In the genomic region with DNA sequence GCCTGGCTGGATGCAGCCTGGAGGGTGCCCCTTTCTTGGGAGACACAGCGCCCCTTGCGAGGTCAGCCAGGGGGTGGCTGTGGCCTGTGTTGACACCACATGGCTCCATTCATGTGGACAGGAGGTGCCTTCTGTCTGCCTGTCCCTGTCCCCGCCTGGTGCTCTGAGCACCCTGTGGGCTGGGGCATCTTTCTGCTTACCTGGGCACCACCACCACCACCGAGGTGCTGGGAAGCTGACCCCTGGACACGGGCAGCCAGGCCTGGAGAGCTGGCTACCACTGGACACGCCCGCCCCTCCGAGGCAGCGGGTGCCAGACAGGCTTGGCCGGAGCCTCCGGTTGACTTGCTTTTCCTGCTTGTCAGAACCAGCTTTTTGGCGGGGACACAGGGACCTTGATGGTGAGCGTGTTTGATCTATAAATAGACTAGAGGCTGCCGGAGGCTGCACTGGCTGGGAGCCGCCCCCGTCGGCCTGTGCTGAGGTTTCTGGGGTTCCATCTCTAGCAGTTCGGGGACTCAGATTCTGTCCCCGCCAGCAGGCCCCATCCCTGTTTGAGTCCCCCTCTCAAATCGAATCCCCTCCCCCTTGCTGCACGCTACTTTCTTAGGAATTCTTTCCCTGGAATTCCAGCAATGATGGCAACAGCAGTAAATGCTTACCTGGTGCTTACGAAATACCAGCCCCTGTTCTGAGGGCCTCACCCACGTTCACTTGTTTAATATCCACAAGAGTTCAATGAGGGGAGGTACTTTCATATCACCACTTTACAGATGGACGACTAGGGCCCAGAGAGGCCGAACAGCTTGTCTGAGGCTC, we compare ENCODE assay signal across 9 cellular contexts.
DNase-seq lines count a peak whose midpoint lies in the region; ATAC-seq, FAIRE-seq and TF ChIP-seq lines count a peak whose summit lies in the region.
"Had no signal": no experiment of that assay in that cellular context is flagged by ENCODE, and none has a peak within 500 bp of the region (broad histone marks: within the 10 kb centered on the region; RNA-seq: fewer than 3 reads in every experiment).

No MANE protein-coding gene starts in this region.

- POLR2A ChIA-PET in CD4-positive, alpha-beta T cell (lab: Charles Lee), result no interaction called here

- H3K4me3 Mint-ChIP-seq in stimulated activated naive CD8-positive, alpha-beta T cell treated with anti-CD3 and anti-CD28 coated beads, Interleukin-15, amount 100 ng/mL, for 72 hours, result peak overlapping the region in 1 of 2 donors; percentile 57
- no peak overlapping the region for H3K4me3 Mint-ChIP-seq in CD4-positive, alpha-beta T cell

- no peaks in the 10 kb centered on the region for H3K27me3 ChIP-seq in HUES48 (ENCODE audit: control insufficient read depth, insufficient read depth, low read length)
- no peaks in the 10 kb centered on the region for H3K27me3 ChIP-seq in CD4-positive, alpha-beta T cell (ENCODE audit: control insufficient read depth, insufficient read depth, low read length)

- H3K4me1 Mint-ChIP-seq in stimulated activated naive CD8-positive, alpha-beta T cell treated with anti-CD3 and anti-CD28 coated beads, Interleukin-15, amount 100 ng/mL, for 72 hours, result peaks cover 23% of the 10 kb centered on the region
- H3K4me1 Mint-ChIP-seq in CD4-positive, alpha-beta T cell (ENCODE audit: low read depth), result peaks cover 6% of the 10 kb centered on the region

- H3K27ac ChIP-seq in HUES48 (ENCODE audit: low read depth, low read length) (no peak overlapping the region), kidney (ENCODE audit: low read depth in 2 of 2, low read length in 2 of 2) (peak overlapping the region; percentile 85 to 89)
- H3K27ac ChIP-seq in CD4-positive, alpha-beta T cell (ENCODE audit: low read depth, low read length), result no peak overlapping the region

- in situ Hi-C loops in T47D (cut with HindIII; ENCODE audit: low pct_unique_long_range_greater_than_20kb, low sequenced_read_pairs), result no loop called here

- H3K4me3 ChIP-seq in HUES48 (ENCODE audit: low read depth, low read length), result no peak overlapping the region
- H3K4me3 ChIP-seq in kidney (ENCODE audit: low read length in 2 of 2), result no peak overlapping the region

- no peak overlapping the region for H3K27ac Mint-ChIP-seq in stimulated activated naive CD8-positive, alpha-beta T cell treated with anti-CD3 and anti-CD28 coated beads, Interleukin-15, amount 100 ng/mL, for 72 hours
- H3K27ac Mint-ChIP-seq in CD4-positive, alpha-beta T cell, result no peak overlapping the region

- CTCF ChIA-PET in CD4-positive, alpha-beta T cell (lab: Charles Lee), result interaction anchor here (0.6 to 2.1 kb wide), 3 partner anchors 118 to 124 kb away, joined by 3 to 7 read pairs (median 4); no protein-coding TSS in a partner anchor

- DNase-seq in T47D (ENCODE audit: low read depth in 1 of 2, low spot score in 1 of 2), result peak; percentile 99 to 100
- DNase-seq in kidney, result peak; percentile 93
- DNase-seq in stimulated activated naive CD8-positive, alpha-beta T cell treated with anti-CD3 and anti-CD28 coated beads, Interleukin-15, amount 100 ng/mL, for 72 hours, result no peak
- DNase-seq in SW 1271 (lab: John Stamatoyannopoulos, UW), result no peak
- no peak for DNase-seq in CD4-positive, alpha-beta T cell
- DNase-seq in NCI-H748 treated with DMSO at 0.1 percent for 48 hours (lab: John Stamatoyannopoulos, UW), result no peak
- DNase-seq: stimulated activated naive CD4-positive, alpha-beta T cell treated with Interleukin-2 at 50 U/mL for 16 hours had no signal

- H3K4me1 ChIP-seq in HUES48 (ENCODE audit: control insufficient read depth, insufficient read depth, low read length) (peaks cover 13% of the 10 kb centered on the region), kidney (ENCODE audit: control insufficient read depth in 1 of 2, insufficient read depth in 1 of 2, low read depth in 1 of 2, low read length in 2 of 2) (peaks cover 21 to 23% of the 10 kb centered on the region in 2 donors)

- no peaks in the 10 kb centered on the region for H3K27me3 Mint-ChIP-seq in stimulated activated naive CD8-positive, alpha-beta T cell treated with anti-CD3 and anti-CD28 coated beads, Interleukin-15, amount 100 ng/mL, for 72 hours
- H3K27me3 Mint-ChIP-seq in CD4-positive, alpha-beta T cell, result no peaks in the 10 kb centered on the region

- ATAC-seq in stimulated activated naive CD8-positive, alpha-beta T cell treated with anti-CD3 and anti-CD28 coated beads, Interleukin-15, amount 100 ng/mL, for 72 hours, result peak; percentile 29
- no peak for ATAC-seq in CD4-positive, alpha-beta T cell (ENCODE audit: poor library complexity)
- ATAC-seq in GM19455 (IDR thresholded peaks at IDR 0.05; ENCODE audit: unreplicated experiment), result no peak

- H3K9me3 Mint-ChIP-seq in stimulated activated naive CD8-positive, alpha-beta T cell treated with anti-CD3 and anti-CD28 coated beads, Interleukin-15, amount 100 ng/mL, for 72 hours, result no peaks in the 10 kb centered on the region
- no peaks in the 10 kb centered on the region for H3K9me3 Mint-ChIP-seq in CD4-positive, alpha-beta T cell

- H3K36me3 ChIP-seq in HUES48 (ENCODE audit: control insufficient read depth, insufficient read depth, low read length) (no peaks in the 10 kb centered on the region), kidney (ENCODE audit: control insufficient read depth in 1 of 2, insufficient read depth in 2 of 2, low read length in 2 of 2) (no peaks in the 10 kb centered on the region)

- no peak for TF ChIP-seq CTCF in kidney (IDR thresholded peaks at IDR 0.05; ENCODE audit: borderline replicate concordance, extremely low read depth, insufficient read depth)
- TF ChIP-seq CTCF in CD4-positive, alpha-beta T cell (IDR thresholded peaks at IDR 0.05), result no peak

- no peak for FAIRE-seq in kidney (lab: Jason Lieb, UNC)

- intact Hi-C loops in kidney (cut with DNase I), result no loop called here
- intact Hi-C loops in CD4-positive, alpha-beta T cell (cut with DNase I, micrococcal nuclease), result no loop called here

- H3K9me3 ChIP-seq in HUES48 (ENCODE audit: control insufficient read depth, insufficient read depth, low read length), result no peaks in the 10 kb centered on the region
- no peaks in the 10 kb centered on the region for H3K9me3 ChIP-seq in kidney (ENCODE audit: control insufficient read depth in 1 of 2, low read length in 2 of 2)
- H3K9me3 ChIP-seq in CD4-positive, alpha-beta T cell (ENCODE audit: control insufficient read depth, low read length), result no peaks in the 10 kb centered on the region

- no peaks in the 10 kb centered on the region for H3K36me3 Mint-ChIP-seq in CD4-positive, alpha-beta T cell (ENCODE audit: low read depth)

- H3K9ac ChIP-seq in HUES48 (ENCODE audit: low read depth, low read length), result 0 out of 2 replicates have a peak overlapping the region, but pooled peaks have one; percentile 3
- peak overlapping the region; percentile 12 to 58 for H3K9ac ChIP-seq in kidney (ENCODE audit: low read length in 2 of 2)

Comparison
In these comparisons a context has a peak if more than half of its experiments do, and no peak if none do; other contexts are left out.
1. H3K27ac ChIP-seq: peak in kidney (2 of 2); none in HUES48 (single experiment) and CD4-positive, alpha-beta T cell (single experiment).
2. DNase-seq: peak in T47D (2 of 2) and kidney (single experiment); none in stimulated activated naive CD8-positive, alpha-beta T cell treated with anti-CD3 and anti-CD28 coated beads, Interleukin-15, amount 100 ng/mL, for 72 hours (0 of 2), SW 1271 (0 of 2), CD4-positive, alpha-beta T cell (0 of 10) and NCI-H748 treated with DMSO at 0.1 percent for 48 hours (single experiment).